1 cellular context compared by ENCODE assay signal in genomic region chr6:32109114-32109764, GRCh38.
A peak's percentile ranks its signal among the peaks of the same experiment; 100 is the strongest.
TF ChIP-seq lines count a peak whose summit lies in the region.

Gene TNXB, minus strand, starts transcription at chr6:32109338. Its CDS starts 11,140 bp downstream, at chr6:32098198.

TF ChIP-seq in K562, 482 proteins besides CTCF, POLR2A, EP300 and RAD21 (continued from another document and continues in another):
- TF ChIP-seq, protein P1, sequence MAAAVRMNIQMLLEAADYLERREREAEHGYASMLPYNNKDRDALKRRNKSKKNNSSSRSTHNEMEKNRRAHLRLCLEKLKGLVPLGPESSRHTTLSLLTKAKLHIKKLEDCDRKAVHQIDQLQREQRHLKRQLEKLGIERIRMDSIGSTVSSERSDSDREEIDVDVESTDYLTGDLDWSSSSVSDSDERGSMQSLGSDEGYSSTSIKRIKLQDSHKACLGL (CRISPR knock-in tag; IDR thresholded peaks at IDR 0.05; ENCODE audit: borderline replicate concordance, poor library complexity, severe bottlenecking): no peak
- TF ChIP-seq, protein P2, sequence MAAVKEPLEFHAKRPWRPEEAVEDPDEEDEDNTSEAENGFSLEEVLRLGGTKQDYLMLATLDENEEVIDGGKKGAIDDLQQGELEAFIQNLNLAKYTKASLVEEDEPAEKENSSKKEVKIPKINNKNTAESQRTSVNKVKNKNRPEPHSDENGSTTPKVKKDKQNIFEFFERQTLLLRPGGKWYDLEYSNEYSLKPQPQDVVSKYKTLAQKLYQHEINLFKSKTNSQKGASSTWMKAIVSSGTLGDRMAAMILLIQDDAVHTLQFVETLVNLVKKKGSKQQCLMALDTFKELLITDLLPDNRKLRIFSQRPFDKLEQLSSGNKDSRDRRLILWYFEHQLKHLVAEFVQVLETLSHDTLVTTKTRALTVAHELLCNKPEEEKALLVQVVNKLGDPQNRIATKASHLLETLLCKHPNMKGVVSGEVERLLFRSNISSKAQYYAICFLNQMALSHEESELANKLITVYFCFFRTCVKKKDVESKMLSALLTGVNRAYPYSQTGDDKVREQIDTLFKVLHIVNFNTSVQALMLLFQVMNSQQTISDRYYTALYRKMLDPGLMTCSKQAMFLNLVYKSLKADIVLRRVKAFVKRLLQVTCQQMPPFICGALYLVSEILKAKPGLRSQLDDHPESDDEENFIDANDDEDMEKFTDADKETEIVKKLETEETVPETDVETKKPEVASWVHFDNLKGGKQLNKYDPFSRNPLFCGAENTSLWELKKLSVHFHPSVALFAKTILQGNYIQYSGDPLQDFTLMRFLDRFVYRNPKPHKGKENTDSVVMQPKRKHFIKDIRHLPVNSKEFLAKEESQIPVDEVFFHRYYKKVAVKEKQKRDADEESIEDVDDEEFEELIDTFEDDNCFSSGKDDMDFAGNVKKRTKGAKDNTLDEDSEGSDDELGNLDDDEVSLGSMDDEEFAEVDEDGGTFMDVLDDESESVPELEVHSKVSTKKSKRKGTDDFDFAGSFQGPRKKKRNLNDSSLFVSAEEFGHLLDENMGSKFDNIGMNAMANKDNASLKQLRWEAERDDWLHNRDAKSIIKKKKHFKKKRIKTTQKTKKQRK (IDR thresholded peaks at IDR 0.05; ENCODE audit: borderline replicate concordance, low read depth, low read length): no peak
- TF ChIP-seq ZNF134 (CRISPR knock-in tag; conservative IDR thresholded peaks at IDR 0.05) (no peak), ZNF324 (CRISPR knock-in tag; IDR thresholded peaks at IDR 0.05) (no peak), XRCC4 (IDR thresholded peaks at IDR 0.05; ENCODE audit: extremely low read depth, insufficient read depth, insufficient read length) (no peak), NBN (IDR thresholded peaks at IDR 0.05; ENCODE audit: low read depth) (no peak), MLLT1 (IDR thresholded peaks at IDR 0.05) (no peak), SPI1 (IDR thresholded peaks at IDR 0.05; ENCODE audit: borderline replicate concordance, low read depth, low read length) (no peak), KLF10 (CRISPR knock-in tag; IDR thresholded peaks at IDR 0.05) (no peak), ZBTB2 (IDR thresholded peaks at IDR 0.05) (no peak), ELK3 (CRISPR knock-in tag; IDR thresholded peaks at IDR 0.05) (no peak), FOXJ3 (CRISPR knock-in tag; IDR thresholded peaks at IDR 0.05) (no peak), THRB (CRISPR knock-in tag; conservative IDR thresholded peaks at IDR 0.05) (0 out of 2 replicates have a peak, but pooled peaks have one; percentile 53), FOXP4 (CRISPR knock-in tag; IDR thresholded peaks at IDR 0.05; ENCODE audit: borderline replicate concordance) (no peak), ZNF263 (CRISPR knock-in tag; IDR thresholded peaks at IDR 0.05; ENCODE audit: borderline replicate concordance) (peak; percentile 96), POLR2G (IDR thresholded peaks at IDR 0.05; ENCODE audit: low read depth, low read length) (peak; percentile 68), ZNF609 (CRISPR knock-in tag; IDR thresholded peaks at IDR 0.05; ENCODE audit: borderline replicate concordance) (no peak), SRSF7 (optimal IDR thresholded peaks at IDR 0.05; ENCODE audit: low read depth, low read length) (no peak), E2F5 (CRISPR knock-in tag; IDR thresholded peaks at IDR 0.05) (no peak), PRMT5 (CRISPR knock-in tag; IDR thresholded peaks at IDR 0.05) (no peak), SIX5 (IDR thresholded peaks at IDR 0.05; ENCODE audit: borderline replicate concordance in 1 of 2, insufficient read depth in 1 of 2, low read depth in 1 of 2, low read length in 2 of 2) (no peak), ELK1 (CRISPR knock-in tag; IDR thresholded peaks at IDR 0.05) (no peak), TARDBP (IDR thresholded peaks at IDR 0.05) (no peak)
- TF ChIP-seq, protein P3, sequence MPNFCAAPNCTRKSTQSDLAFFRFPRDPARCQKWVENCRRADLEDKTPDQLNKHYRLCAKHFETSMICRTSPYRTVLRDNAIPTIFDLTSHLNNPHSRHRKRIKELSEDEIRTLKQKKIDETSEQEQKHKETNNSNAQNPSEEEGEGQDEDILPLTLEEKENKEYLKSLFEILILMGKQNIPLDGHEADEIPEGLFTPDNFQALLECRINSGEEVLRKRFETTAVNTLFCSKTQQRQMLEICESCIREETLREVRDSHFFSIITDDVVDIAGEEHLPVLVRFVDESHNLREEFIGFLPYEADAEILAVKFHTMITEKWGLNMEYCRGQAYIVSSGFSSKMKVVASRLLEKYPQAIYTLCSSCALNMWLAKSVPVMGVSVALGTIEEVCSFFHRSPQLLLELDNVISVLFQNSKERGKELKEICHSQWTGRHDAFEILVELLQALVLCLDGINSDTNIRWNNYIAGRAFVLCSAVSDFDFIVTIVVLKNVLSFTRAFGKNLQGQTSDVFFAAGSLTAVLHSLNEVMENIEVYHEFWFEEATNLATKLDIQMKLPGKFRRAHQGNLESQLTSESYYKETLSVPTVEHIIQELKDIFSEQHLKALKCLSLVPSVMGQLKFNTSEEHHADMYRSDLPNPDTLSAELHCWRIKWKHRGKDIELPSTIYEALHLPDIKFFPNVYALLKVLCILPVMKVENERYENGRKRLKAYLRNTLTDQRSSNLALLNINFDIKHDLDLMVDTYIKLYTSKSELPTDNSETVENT (CRISPR knock-in tag; IDR thresholded peaks at IDR 0.05): no peak
- TF ChIP-seq, protein P4, sequence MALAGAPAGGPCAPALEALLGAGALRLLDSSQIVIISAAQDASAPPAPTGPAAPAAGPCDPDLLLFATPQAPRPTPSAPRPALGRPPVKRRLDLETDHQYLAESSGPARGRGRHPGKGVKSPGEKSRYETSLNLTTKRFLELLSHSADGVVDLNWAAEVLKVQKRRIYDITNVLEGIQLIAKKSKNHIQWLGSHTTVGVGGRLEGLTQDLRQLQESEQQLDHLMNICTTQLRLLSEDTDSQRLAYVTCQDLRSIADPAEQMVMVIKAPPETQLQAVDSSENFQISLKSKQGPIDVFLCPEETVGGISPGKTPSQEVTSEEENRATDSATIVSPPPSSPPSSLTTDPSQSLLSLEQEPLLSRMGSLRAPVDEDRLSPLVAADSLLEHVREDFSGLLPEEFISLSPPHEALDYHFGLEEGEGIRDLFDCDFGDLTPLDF (CRISPR knock-in tag; IDR thresholded peaks at IDR 0.05): no peak
- TF ChIP-seq, protein P5, sequence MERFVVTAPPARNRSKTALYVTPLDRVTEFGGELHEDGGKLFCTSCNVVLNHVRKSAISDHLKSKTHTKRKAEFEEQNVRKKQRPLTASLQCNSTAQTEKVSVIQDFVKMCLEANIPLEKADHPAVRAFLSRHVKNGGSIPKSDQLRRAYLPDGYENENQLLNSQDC (CRISPR knock-in tag; IDR thresholded peaks at IDR 0.05): no peak
